ENCODE assay signal across 9 cellular contexts in the genomic region with DNA sequence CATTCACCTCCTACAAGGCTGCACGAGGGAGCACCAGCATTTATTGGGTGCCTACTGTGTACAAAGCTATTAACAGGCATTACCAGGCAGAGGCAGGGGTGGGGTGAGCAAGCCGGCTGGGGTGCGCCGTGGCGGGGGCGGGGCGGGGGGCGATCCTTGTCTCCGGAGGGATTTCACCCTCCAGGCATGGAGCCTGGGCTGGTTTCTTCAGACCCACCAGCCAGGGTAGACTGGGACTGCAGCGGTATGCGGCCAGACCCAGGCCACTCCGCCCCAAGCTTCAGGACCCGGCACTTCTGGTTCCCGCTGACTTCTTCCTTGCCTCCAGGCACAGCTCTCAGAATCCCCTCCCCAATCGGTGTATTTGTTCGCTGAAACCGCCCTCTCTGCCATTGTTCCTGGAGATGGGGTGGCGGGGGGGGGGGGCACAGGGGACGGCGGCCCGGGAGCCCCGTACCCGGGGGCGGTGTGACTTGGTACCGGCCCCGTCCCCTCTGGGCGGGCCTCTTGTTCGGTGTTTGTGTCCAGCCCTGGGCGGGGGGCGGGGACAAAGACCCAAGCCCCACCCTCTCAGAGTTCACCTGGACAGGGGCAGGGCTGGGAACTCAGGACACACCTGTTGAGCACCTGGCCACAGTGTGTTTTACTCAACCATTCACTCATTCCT. TPM values are rescaled to one million over a fixed set of nuclear protein-coding genes. Genes with fewer than 3 reads are reported as not detected.
A peak's percentile ranks its signal among the peaks of the same experiment; 100 is the strongest.
DNase-seq lines count a peak whose midpoint lies in the region; ATAC-seq lines count a peak whose summit lies in the region.
"Had no signal": no experiment of that assay in that cellular context is flagged by ENCODE, and none has a peak within 500 bp of the region (broad histone marks: within the 10 kb centered on the region; RNA-seq: fewer than 3 reads in every experiment).

No MANE protein-coding gene starts in this region.

- H3K9me3 Mint-ChIP-seq in CD4-positive, alpha-beta memory T cell, result no peaks in the 10 kb centered on the region
- H3K9me3 Mint-ChIP-seq in IgD-negative memory B cell, result no peaks in the 10 kb centered on the region
- H3K9me3 Mint-ChIP-seq in central memory CD8-positive, alpha-beta T cell, result no peaks in the 10 kb centered on the region

- peaks cover 6% of the 10 kb centered on the region for H3K27me3 ChIP-seq in CD4-positive, alpha-beta memory T cell (ENCODE audit: insufficient read depth, low read length)
- H3K27me3 ChIP-seq in mucosa of stomach (ENCODE audit: control insufficient read depth, insufficient read depth, low read length), result peaks cover 13% of the 10 kb centered on the region

- peaks cover 22% of the 10 kb centered on the region for H3K4me1 ChIP-seq in CD4-positive, alpha-beta memory T cell (ENCODE audit: insufficient read depth, low read length)
- H3K4me1 ChIP-seq in mucosa of stomach (ENCODE audit: control insufficient read depth, insufficient read depth, low read length), result peaks cover 72% of the 10 kb centered on the region

- peak overlapping the region in 4 of 7 donors; percentile 26 to 86 (median 84) for H3K27ac Mint-ChIP-seq in CD4-positive, alpha-beta memory T cell
- no peak overlapping the region for H3K27ac Mint-ChIP-seq in IgD-negative memory B cell
- no peak overlapping the region for H3K27ac Mint-ChIP-seq in central memory CD8-positive, alpha-beta T cell (ENCODE audit: low read depth)

- CTCF ChIA-PET in CD4-positive, alpha-beta memory T cell (lab: Charles Lee; ENCODE audit: partially characterized antibody), result interaction anchor here (1.8 kb wide), 1 partner anchor 41 kb away, joined by 4 read pairs; no protein-coding TSS in a partner anchor

- no peaks in the 10 kb centered on the region for H3K36me3 ChIP-seq in CD4-positive, alpha-beta memory T cell (ENCODE audit: insufficient read depth, low read length)
- no peaks in the 10 kb centered on the region for H3K36me3 ChIP-seq in mucosa of stomach (ENCODE audit: control insufficient read depth, insufficient read depth, low read length)

- H3K27ac ChIP-seq in CD4-positive, alpha-beta memory T cell (ENCODE audit: low read depth, low read length), result no peak overlapping the region

- no peak for DNase-seq in CD4-positive, alpha-beta memory T cell
- no peak for DNase-seq in central memory CD8-positive, alpha-beta T cell (ENCODE audit: low spot score in 2 of 2)
- DNase-seq in activated CD8-positive, alpha-beta memory T cell treated with anti-CD3 and anti-CD28 coated beads, Interleukin-2, amount 50 U/mL, for 4 hours, result no peak
- DNase-seq in GF-D8 (lab: John Stamatoyannopoulos, UW), result no peak

- peak overlapping the region in 1 of 2 donors; percentile 40 for H3K4me3 ChIP-seq in CD4-positive, alpha-beta memory T cell (ENCODE audit: low read length in 2 of 2)
- peak overlapping the region; percentile 58 for H3K4me3 ChIP-seq in mucosa of stomach (ENCODE audit: low read length)

- H3K36me3 Mint-ChIP-seq in CD4-positive, alpha-beta memory T cell, result no peaks in the 10 kb centered on the region
- H3K36me3 Mint-ChIP-seq in IgD-negative memory B cell, result no peaks in the 10 kb centered on the region
- H3K36me3 Mint-ChIP-seq in central memory CD8-positive, alpha-beta T cell (ENCODE audit: insufficient read depth), result peaks cover 2% of the 10 kb centered on the region

- no peak for ATAC-seq in central memory CD8-positive, alpha-beta T cell (replicated peaks; ENCODE audit: extremely low read depth, poor library complexity, severe bottlenecking)
- ATAC-seq in GM18520 (IDR thresholded peaks at IDR 0.05; ENCODE audit: unreplicated experiment) (no peak), GM18517 (IDR thresholded peaks at IDR 0.05; ENCODE audit: unreplicated experiment) (no peak)

- no peaks in the 10 kb centered on the region for H3K9me3 ChIP-seq in CD4-positive, alpha-beta memory T cell (ENCODE audit: control insufficient read depth in 1 of 2, low read length in 2 of 2)
- no peaks in the 10 kb centered on the region for H3K9me3 ChIP-seq in mucosa of stomach (ENCODE audit: control insufficient read depth, low read length)

- peak overlapping the region; percentile 79 to 88 (median 85) for H3K4me3 Mint-ChIP-seq in CD4-positive, alpha-beta memory T cell
- H3K4me3 Mint-ChIP-seq in IgD-negative memory B cell, result peak overlapping the region in 3 of 4 donors; percentile 72 to 83 (median 82)
- peak overlapping the region; percentile 73 for H3K4me3 Mint-ChIP-seq in central memory CD8-positive, alpha-beta T cell

- POLR2A ChIA-PET in CD4-positive, alpha-beta memory T cell (lab: Charles Lee; ENCODE audit: partially characterized antibody), result interaction anchor here (1.1 to 2.7 kb wide), 5 partner anchors 17 to 75 kb away, joined by 3 to 36 read pairs (median 5); a partner anchor contains a TSS

- peaks cover 4 to 24% (median 15%) of the 10 kb centered on the region in 4 donors for H3K4me1 Mint-ChIP-seq in CD4-positive, alpha-beta memory T cell
- peaks cover 0 to 3% (median 3%) of the 10 kb centered on the region in 3 donors for H3K4me1 Mint-ChIP-seq in IgD-negative memory B cell
- H3K4me1 Mint-ChIP-seq in central memory CD8-positive, alpha-beta T cell, result no peaks in the 10 kb centered on the region

- H3K9ac ChIP-seq in mucosa of stomach (ENCODE audit: low read length), result peak overlapping the region; percentile 63

- peaks cover 0 to 3% of the 10 kb centered on the region in 2 donors for H3K27me3 Mint-ChIP-seq in CD4-positive, alpha-beta memory T cell
- peaks cover 21% of the 10 kb centered on the region for H3K27me3 Mint-ChIP-seq in IgD-negative memory B cell
- peaks cover 14% of the 10 kb centered on the region for H3K27me3 Mint-ChIP-seq in central memory CD8-positive, alpha-beta T cell

- intact Hi-C loops in CD4-positive, alpha-beta memory T cell (cut with micrococcal nuclease), result loop anchor here (5.0 kb wide), 1 partner anchor 100 kb away; no protein-coding TSS in a partner anchor

RNA-seq across cellular contexts. Expression of a gene that starts 14.4 kb away (rescaled TPM):
- 10 to 100 TPM; 20.2 to 21.1 TPM for total RNA-seq in CD4-positive, alpha-beta memory T cell
- polyA plus RNA-seq in CD4-positive, alpha-beta memory T cell, result 10 to 100 TPM; 17.6 to 23.4 TPM
- 4.9 TPM for polyA plus RNA-seq in IgD-negative memory B cell
- total RNA-seq: LHCN-M2 had no signal

RNA-seq across cellular contexts. Expression of a gene that starts 22.3 kb away (rescaled TPM):
- 10 to 100 TPM; 28.2 to 29.7 TPM for total RNA-seq in CD4-positive, alpha-beta memory T cell
- 10 to 100 TPM in 1 of 2 donors, 1 to 10 TPM in 1; 1.7 to 19.3 TPM for polyA plus RNA-seq in CD4-positive, alpha-beta memory T cell
- polyA plus RNA-seq in IgD-negative memory B cell, result 11.5 TPM

RNA-seq across cellular contexts. Expression of a gene that starts 38.9 kb away (rescaled TPM):
- 10 to 100 TPM; 83.4 to 86.3 TPM for total RNA-seq in CD4-positive, alpha-beta memory T cell
- 10 to 100 TPM; 33.1 to 37.0 TPM for polyA plus RNA-seq in CD4-positive, alpha-beta memory T cell
- 36.9 TPM for polyA plus RNA-seq in IgD-negative memory B cell

RNA-seq across cellular contexts. Expression of a gene that starts 39.9 kb away (rescaled TPM):
- total RNA-seq in CD4-positive, alpha-beta memory T cell, result 10 to 100 TPM; 36.7 to 38.6 TPM
- 100 to 1,000 TPM; 102 to 107 TPM for polyA plus RNA-seq in CD4-positive, alpha-beta memory T cell
- 138 TPM for polyA plus RNA-seq in IgD-negative memory B cell

RNA-seq across cellular contexts. Expression of a gene that starts 49.5 kb away (rescaled TPM):
- not detected for total RNA-seq in CD4-positive, alpha-beta memory T cell
- polyA plus RNA-seq in CD4-positive, alpha-beta memory T cell, result not detected
- polyA plus RNA-seq in IgD-negative memory B cell, result not detected
- total RNA-seq: LHCN-M2 had no signal

Comparison
In these comparisons a context has a peak if more than half of its experiments do, and no peak if none do; other contexts are left out.
1. H3K27ac Mint-ChIP-seq: peak in CD4-positive, alpha-beta memory T cell (4 of 7); none in IgD-negative memory B cell (0 of 3) and central memory CD8-positive, alpha-beta T cell (single experiment).
2. Peak in every context shown above with its lines, with median percentiles within 50 percentile points of each other: H3K4me3 Mint-ChIP-seq.